15 cellular contexts compared by ENCODE assay signal in the genomic region with DNA sequence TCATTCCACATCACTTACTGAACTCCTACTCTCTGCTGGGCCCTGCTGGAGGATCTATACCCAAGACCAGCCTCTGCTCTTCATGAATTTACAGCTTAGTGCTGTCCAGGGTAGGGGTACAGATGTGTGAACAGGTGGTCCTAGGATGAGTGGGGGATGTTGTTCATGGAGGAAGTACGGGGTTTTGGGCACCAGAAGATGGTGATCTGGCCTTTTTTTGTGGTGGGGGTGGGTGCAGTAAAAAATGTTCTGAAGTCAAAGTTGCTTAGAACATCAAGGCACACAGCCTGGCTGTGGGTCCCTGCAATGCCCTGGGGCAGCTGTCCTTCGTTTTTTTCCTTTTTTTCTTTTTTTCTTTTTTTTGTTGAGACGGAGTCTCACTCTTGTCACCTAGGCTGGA. TPM values are rescaled to one million over a fixed set of nuclear protein-coding genes. Genes with fewer than 3 reads are reported as not detected.
DNase-seq lines count a peak whose midpoint lies in the region; ATAC-seq and TF ChIP-seq lines count a peak whose summit lies in the region.
"Had no signal": no experiment of that assay in that cellular context is flagged by ENCODE, and none has a peak within 500 bp of the region (broad histone marks: within the 10 kb centered on the region; RNA-seq: fewer than 3 reads in every experiment).

No MANE protein-coding gene starts in this region.

- WGBS in upper lobe of left lung, 2 donors: 58 to 77% methylated on average over 3 of the region's 3 CpGs

- H3K4me3 Mint-ChIP-seq in activated T-cell treated with anti-CD3 and anti-CD28 coated beads, Interleukin-2, amount 50 U/mL, for 24 hours: no peak overlapping the region
- peak overlapping the region; percentile 66 for H3K4me3 Mint-ChIP-seq in T-helper 17 cell
- no peak overlapping the region for H3K4me3 Mint-ChIP-seq in stimulated activated naive B cell treated with anti-CD40 and anti-IgM and Interleukin-4, amounts not matched to agents 10 μg/mL and 1 μg/mL and 100 μg/mL, for 72 hours

- H3K27me3 ChIP-seq in upper lobe of left lung: no peaks in the 10 kb centered on the region
- H3K27me3 ChIP-seq: BE2C had no signal

- H3K4me1 Mint-ChIP-seq in activated T-cell treated with anti-CD3 and anti-CD28 coated beads, Interleukin-2, amount 50 U/mL, for 24 hours (ENCODE audit: low read depth): peaks cover 29% of the 10 kb centered on the region
- H3K4me1 Mint-ChIP-seq in T-helper 17 cell: peaks cover 25% of the 10 kb centered on the region
- H3K4me1 Mint-ChIP-seq in stimulated activated naive B cell treated with anti-CD40 and anti-IgM and Interleukin-4, amounts not matched to agents 10 μg/mL and 1 μg/mL and 100 μg/mL, for 72 hours: peaks cover 13 to 20% of the 10 kb centered on the region in 2 donors

- no peaks in the 10 kb centered on the region for H3K9me3 Mint-ChIP-seq in activated T-cell treated with anti-CD3 and anti-CD28 coated beads, Interleukin-2, amount 50 U/mL, for 24 hours
- H3K9me3 Mint-ChIP-seq in stimulated activated naive B cell treated with anti-CD40 and anti-IgM and Interleukin-4, amounts not matched to agents 10 μg/mL and 1 μg/mL and 100 μg/mL, for 72 hours: no peaks in the 10 kb centered on the region

- H3K9me3 ChIP-seq in T-helper 17 cell (ENCODE audit: control insufficient read depth, low read length, poor library complexity, severe bottlenecking) (no peaks in the 10 kb centered on the region), upper lobe of left lung (no peaks in the 10 kb centered on the region)
- H3K9me3 ChIP-seq: BE2C had no signal

- no peaks in the 10 kb centered on the region for H3K27me3 Mint-ChIP-seq in activated T-cell treated with anti-CD3 and anti-CD28 coated beads, Interleukin-2, amount 50 U/mL, for 24 hours
- H3K27me3 Mint-ChIP-seq in T-helper 17 cell: no peaks in the 10 kb centered on the region
- H3K27me3 Mint-ChIP-seq in stimulated activated naive B cell treated with anti-CD40 and anti-IgM and Interleukin-4, amounts not matched to agents 10 μg/mL and 1 μg/mL and 100 μg/mL, for 72 hours: no peaks in the 10 kb centered on the region

- H3K36me3 Mint-ChIP-seq in activated T-cell treated with anti-CD3 and anti-CD28 coated beads, Interleukin-2, amount 50 U/mL, for 24 hours (ENCODE audit: low read depth): no peaks in the 10 kb centered on the region
- no peaks in the 10 kb centered on the region for H3K36me3 Mint-ChIP-seq in T-helper 17 cell (ENCODE audit: low read depth)
- no peaks in the 10 kb centered on the region for H3K36me3 Mint-ChIP-seq in stimulated activated naive B cell treated with anti-CD40 and anti-IgM and Interleukin-4, amounts not matched to agents 10 μg/mL and 1 μg/mL and 100 μg/mL, for 72 hours

- no peak for TF ChIP-seq POLR2A in upper lobe of left lung (IDR thresholded peaks at IDR 0.05)

- DNase-seq in activated T-cell treated with anti-CD3 and anti-CD28 coated beads, Interleukin-2, amount 50 U/mL, for 24 hours: no peak
- no peak for DNase-seq in activated T-cell treated with anti-CD3 and anti-CD28 coated beads, Interleukin-2, amount 50 U/mL, for 48 hours
- DNase-seq in H4 (ENCODE audit: low spot score): peak; percentile 12
- DNase-seq in T-helper 17 cell: no peak
- no peak for DNase-seq in stimulated activated naive B cell treated with anti-CD40 and anti-IgM and Interleukin-4, amounts not matched to agents 10 μg/mL and 1 μg/mL and 100 μg/mL, for 72 hours
- no peak for DNase-seq in upper lobe of left lung
- DNase-seq in iPS-NIHi11 (ENCODE audit: low spot score): no peak
- DNase-seq: BE2C, HCEC 1CT, Karpas-422, NCI-H1105 treated with DMSO at 0.1 percent for 48 hours, NCI-H187, NCI-H446 treated with DMSO at 0.1 percent for 48 hours, SHP77 treated with DMSO at 0.1 percent for 48 hours had no signal

- H3K27ac ChIP-seq in upper lobe of left lung: no peak overlapping the region

- ATAC-seq in T-helper 17 cell (no peak), upper lobe of left lung (ENCODE audit: low FRiP score in 2 of 2) (no peak), HG03175 (IDR thresholded peaks at IDR 0.05; ENCODE audit: unreplicated experiment) (no peak)
- no peak for ATAC-seq in stimulated activated naive B cell treated with anti-CD40 and anti-IgM and Interleukin-4, amounts not matched to agents 10 μg/mL and 1 μg/mL and 100 μg/mL, for 72 hours (replicated peaks)

- H3K4me1 ChIP-seq in upper lobe of left lung: peaks cover 0 to 5% (median 0%) of the 10 kb centered on the region in 4 donors

- no peak overlapping the region for H3K4me3 ChIP-seq in upper lobe of left lung

- H3K27ac Mint-ChIP-seq in activated T-cell treated with anti-CD3 and anti-CD28 coated beads, Interleukin-2, amount 50 U/mL, for 24 hours: peak overlapping the region; percentile 57
- no peak overlapping the region for H3K27ac Mint-ChIP-seq in T-helper 17 cell
- H3K27ac Mint-ChIP-seq in stimulated activated naive B cell treated with anti-CD40 and anti-IgM and Interleukin-4, amounts not matched to agents 10 μg/mL and 1 μg/mL and 100 μg/mL, for 72 hours: peak overlapping the region; percentile 42

- no peaks in the 10 kb centered on the region for H3K36me3 ChIP-seq in upper lobe of left lung
- H3K36me3 ChIP-seq: BE2C had no signal

- no peak for TF ChIP-seq EP300 in upper lobe of left lung (IDR thresholded peaks at IDR 0.05)

- no peak for TF ChIP-seq CTCF in upper lobe of left lung (IDR thresholded peaks at IDR 0.05)

RNA-seq across cellular contexts. Expression of a gene that starts 34.2 kb away (rescaled TPM):
- 14.4 and 24.4 TPM in 2 replicates for total RNA-seq in H4 (2014; rRNA removed; shearing (Covaris generic))
- total RNA-seq in T-helper 17 cell: 10 to 100 TPM; 13.5 to 19.2 TPM
- 10 to 100 TPM; 24.0 to 52.3 (median 35.7) TPM for total RNA-seq in upper lobe of left lung
